25 cellular contexts compared by ENCODE assay signal in the genomic region with DNA sequence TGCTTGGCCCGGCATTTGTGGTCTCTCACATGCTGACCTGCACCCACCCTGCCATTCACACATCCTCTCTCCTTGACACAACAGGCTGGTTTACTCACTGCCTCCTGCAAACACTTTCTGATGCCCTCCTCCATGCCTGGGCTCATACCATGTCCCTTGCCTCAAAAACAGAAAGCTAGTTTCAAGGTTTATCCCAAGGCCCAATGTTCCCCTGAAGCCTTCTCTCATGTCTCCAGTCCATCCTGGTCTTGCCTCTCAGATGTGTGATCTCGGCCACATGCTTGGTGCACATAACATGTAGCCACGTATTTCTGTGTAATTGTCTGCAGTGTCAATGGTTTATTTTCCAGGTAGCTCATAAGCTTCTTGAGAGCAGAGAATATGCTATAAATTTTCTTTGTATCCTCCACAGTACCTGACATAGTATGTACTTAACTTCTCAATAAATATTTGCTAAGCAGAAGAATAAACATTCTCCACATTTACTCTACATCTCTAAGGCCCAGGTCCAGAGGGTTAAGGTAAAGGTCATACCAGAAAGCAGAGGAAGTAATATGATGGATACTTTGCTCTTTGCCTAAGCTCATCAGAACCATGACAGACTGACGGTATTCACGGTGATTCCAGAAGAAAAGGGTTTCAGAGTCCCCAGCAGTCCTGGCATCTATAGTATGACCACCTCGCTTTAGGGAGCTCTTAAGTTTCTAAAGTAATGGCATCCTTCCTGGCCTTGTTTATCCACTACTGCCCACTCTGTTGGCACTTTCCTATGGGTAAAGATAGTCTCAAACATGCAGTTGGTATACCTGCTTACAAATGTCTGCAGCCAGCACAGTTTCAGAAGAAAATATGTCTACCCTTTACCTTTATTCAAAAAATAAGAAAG.
DNase-seq lines count a peak whose midpoint lies in the region; ATAC-seq and TF ChIP-seq lines count a peak whose summit lies in the region.
"Had no signal": no experiment of that assay in that cellular context is flagged by ENCODE, and none has a peak within 500 bp of the region (broad histone marks: within the 10 kb centered on the region; RNA-seq: fewer than 3 reads in every experiment).

No MANE protein-coding gene starts in this region.

- no peak overlapping the region for H3K56ac ChIP-seq in IMR-90 (ENCODE audit: extremely low read depth, insufficient read depth, low read length)

- TF ChIP-seq POLR2A in IMR-90 (IDR thresholded peaks at IDR 0.05; ENCODE audit: low read depth, low read length) = no peak

- H3K4me2 ChIP-seq in IMR-90 (ENCODE audit: low read depth, low read length) (no peak overlapping the region), hepatocyte (peak overlapping the region; percentile 4)

- peak overlapping the region; percentile 48; the same call in 1 of the 2 replicates for H3K14ac ChIP-seq in IMR-90 (replicated peaks; ENCODE audit: low read depth, low read length)

- no peak overlapping the region for H4K91ac ChIP-seq in IMR-90 (ENCODE audit: insufficient read depth, low read depth, low read length)

- peaks cover 8% of the 10 kb centered on the region; the same call in 1 of the 2 replicates for H3K9me1 ChIP-seq in IMR-90 (ENCODE audit: insufficient read depth, low read length)

- no peak overlapping the region for H2BK120ac ChIP-seq in IMR-90 (ENCODE audit: low read depth, low read length)

- in situ Hi-C loops in IMR-90 (cut with MboI; ENCODE audit: low sequenced_read_pairs) = no loop called here

- CTCF ChIA-PET in CD8-positive, alpha-beta T cell (lab: Charles Lee) = interaction anchor here (1.4 kb wide), 1 partner anchor 23 kb away, joined by 3 read pairs; no protein-coding TSS in a partner anchor
- CTCF ChIA-PET in IMR-90 (lab: Yijun Ruan, JAX) = no interaction called here

- intact Hi-C loops in CD8-positive, alpha-beta T cell (cut with DNase I, micrococcal nuclease) = no loop called here
- intact Hi-C loops in IMR-90 (cut with micrococcal nuclease) = no loop called here

- H3K23ac ChIP-seq in IMR-90 (ENCODE audit: low read depth, low read length) = no peak overlapping the region

- no peak for DNase-seq in CD8-positive, alpha-beta T cell
- DNase-seq in IMR-90 (no peak), hepatocyte (ENCODE audit: low spot score) (no peak), neural crest cell (ENCODE audit: low read depth, low spot score) (no peak), NAMALWA (ENCODE audit: low spot score) (no peak)
- no peak for DNase-seq in stimulated activated naive B cell treated with anti-CD40 and anti-IgM and Interleukin-4, amounts not matched to agents 10 μg/mL and 1 μg/mL and 100 μg/mL, for 72 hours
- DNase-seq: activated naive CD4-positive, alpha-beta T cell treated with Interleukin-2 at 50 U/mL for 16 hours; activated T-cell treated with anti-CD3 and anti-CD28 coated beads, Interleukin-2, amount 50 U/mL, for 48 hours; amygdala; caudate nucleus; dermis blood vessel endothelial cell; H9; NCI-H1105 treated with DMSO at 0.1 percent for 48 hours; NCI-H2029 treated with DMSO at 0.1 percent for 48 hours; NCI-H345; Peyer's patch; stimulated activated CD4-positive, alpha-beta T cell treated with anti-CD3 and anti-CD28 coated beads, Interleukin-1b, Interleukin-23, amount 100 ng/mL, for 48 hours; T-helper 1 cell; upper lobe of right lung had no signal

- H3K18ac ChIP-seq in IMR-90 (ENCODE audit: low read depth, low read length) = peak overlapping the region; percentile 29; the same call in 1 of the 2 replicates

- peak overlapping the region; percentile 38 for H3K27ac Mint-ChIP-seq in CD8-positive, alpha-beta T cell
- peak overlapping the region; percentile 16 for H3K27ac Mint-ChIP-seq in neural crest cell (ENCODE audit: unreplicated experiment)
- H3K27ac Mint-ChIP-seq in stimulated activated naive B cell treated with anti-CD40 and anti-IgM and Interleukin-4, amounts not matched to agents 10 μg/mL and 1 μg/mL and 100 μg/mL, for 72 hours = no peak overlapping the region
- H3K27ac Mint-ChIP-seq: CD14-positive monocyte, IgD-negative memory B cell had no signal

- peak overlapping the region; percentile 36; the same call in 1 of the 2 replicates for H3K4ac ChIP-seq in IMR-90 (ENCODE audit: low read depth, low read length)

- TF ChIP-seq CTCF in CD8-positive, alpha-beta T cell (IDR thresholded peaks at IDR 0.05) = no peak
- TF ChIP-seq CTCF in IMR-90 (conservative IDR thresholded peaks at IDR 0.05; ENCODE audit: low read depth, low read length) = no peak
- no peak for TF ChIP-seq CTCF in hepatocyte (IDR thresholded peaks at IDR 0.05; ENCODE audit: poor library complexity)
- no peak for TF ChIP-seq CTCF in neural crest cell (conservative IDR thresholded peaks at IDR 0.05)

- H3K9me2 ChIP-seq in hepatocyte (replicated peaks; ENCODE audit: insufficient read depth) = no peaks in the 10 kb centered on the region

- H4K20me1 ChIP-seq in IMR-90 (ENCODE audit: insufficient read depth, low read length) (no peaks in the 10 kb centered on the region), hepatocyte (ENCODE audit: insufficient read depth, poor library complexity, severe bottlenecking) (no peaks in the 10 kb centered on the region)

- POLR2A ChIA-PET in CD8-positive, alpha-beta T cell (lab: Charles Lee) = no interaction called here
- POLR2A ChIA-PET in IMR-90 (lab: Charles Lee; ENCODE audit: unreplicated experiment) = no interaction called here

- H3K36me3 Mint-ChIP-seq in CD8-positive, alpha-beta T cell = peaks cover 35% of the 10 kb centered on the region
- H3K36me3 Mint-ChIP-seq in neural crest cell (ENCODE audit: low read depth) = peaks cover 4% of the 10 kb centered on the region
- peaks cover 29 to 31% of the 10 kb centered on the region in 2 donors for H3K36me3 Mint-ChIP-seq in stimulated activated naive B cell treated with anti-CD40 and anti-IgM and Interleukin-4, amounts not matched to agents 10 μg/mL and 1 μg/mL and 100 μg/mL, for 72 hours

- H3K36me3 ChIP-seq in CD8-positive, alpha-beta T cell (ENCODE audit: insufficient read depth, low read length) = no peaks in the 10 kb centered on the region
- H3K36me3 ChIP-seq in IMR-90 (ENCODE audit: control insufficient read depth, insufficient read depth, low read length) (no peaks in the 10 kb centered on the region), hepatocyte (replicated peaks; ENCODE audit: insufficient read depth, low read depth) (no peaks in the 10 kb centered on the region)
- H3K36me3 ChIP-seq: Peyer's patch, upper lobe of right lung had no signal

- no peaks in the 10 kb centered on the region for H3K9me3 Mint-ChIP-seq in CD8-positive, alpha-beta T cell
- no peaks in the 10 kb centered on the region for H3K9me3 Mint-ChIP-seq in neural crest cell
- H3K9me3 Mint-ChIP-seq in stimulated activated naive B cell treated with anti-CD40 and anti-IgM and Interleukin-4, amounts not matched to agents 10 μg/mL and 1 μg/mL and 100 μg/mL, for 72 hours = no peaks in the 10 kb centered on the region
- H3K9me3 Mint-ChIP-seq: H9, IgD-negative memory B cell had no signal

- H2AFZ ChIP-seq in IMR-90 (replicated peaks; ENCODE audit: low read length, poor library complexity) (no peak overlapping the region), hepatocyte (no peak overlapping the region)

- H3K4me3 Mint-ChIP-seq in CD8-positive, alpha-beta T cell = no peak overlapping the region
- no peak overlapping the region for H3K4me3 Mint-ChIP-seq in neural crest cell
- no peak overlapping the region for H3K4me3 Mint-ChIP-seq in stimulated activated naive B cell treated with anti-CD40 and anti-IgM and Interleukin-4, amounts not matched to agents 10 μg/mL and 1 μg/mL and 100 μg/mL, for 72 hours
- H3K4me3 Mint-ChIP-seq: CD14-positive monocyte, H9, IgD-negative memory B cell had no signal

- H3K4me1 Mint-ChIP-seq in CD8-positive, alpha-beta T cell (ENCODE audit: low read depth) = peaks cover 28% of the 10 kb centered on the region
- H3K4me1 Mint-ChIP-seq in neural crest cell = no peaks in the 10 kb centered on the region
- peaks cover 9 to 14% of the 10 kb centered on the region in 2 donors for H3K4me1 Mint-ChIP-seq in stimulated activated naive B cell treated with anti-CD40 and anti-IgM and Interleukin-4, amounts not matched to agents 10 μg/mL and 1 μg/mL and 100 μg/mL, for 72 hours
- H3K4me1 Mint-ChIP-seq: H9 had no signal

- H3K9ac ChIP-seq in IMR-90 (ENCODE audit: low read depth, low read length) = no peak overlapping the region

- H3K27me3 Mint-ChIP-seq in CD8-positive, alpha-beta T cell (ENCODE audit: low read depth) = no peaks in the 10 kb centered on the region
- no peaks in the 10 kb centered on the region for H3K27me3 Mint-ChIP-seq in neural crest cell (ENCODE audit: low read depth)
- H3K27me3 Mint-ChIP-seq in stimulated activated naive B cell treated with anti-CD40 and anti-IgM and Interleukin-4, amounts not matched to agents 10 μg/mL and 1 μg/mL and 100 μg/mL, for 72 hours = no peaks in the 10 kb centered on the region
- H3K27me3 Mint-ChIP-seq: IgD-negative memory B cell had no signal

- no peak overlapping the region for H3K27ac ChIP-seq in CD8-positive, alpha-beta T cell (ENCODE audit: low read depth, low read length)
- H3K27ac ChIP-seq in IMR-90 (ENCODE audit: insufficient read depth, low read length) = no peak overlapping the region
- H3K27ac ChIP-seq in hepatocyte = peak overlapping the region; percentile 20
- H3K27ac ChIP-seq: SJSA1, upper lobe of right lung had no signal

- no peaks in the 10 kb centered on the region for H3K27me3 ChIP-seq in CD8-positive, alpha-beta T cell (ENCODE audit: insufficient read depth, low read length)
- no peaks in the 10 kb centered on the region for H3K27me3 ChIP-seq in IMR-90 (ENCODE audit: control insufficient read depth, insufficient read depth, low read length)
- H3K27me3 ChIP-seq in hepatocyte = no peaks in the 10 kb centered on the region
- H3K27me3 ChIP-seq: Peyer's patch, SJSA1, upper lobe of right lung had no signal

- 100% methylated on average over 1 of the region's 6 CpGs; no CpG with 5 or more reads in 1 of the 2 experiments for WGBS in IMR-90 (ENCODE audit: extremely low coverage in 2 of 2, insufficient read length in 1 of 2), 2 experiments
- WGBS in hepatocyte (ENCODE audit: low lambda C conversion rate, missing lambda C conversion rate) = 70% methylated on average over 6 of the region's 6 CpGs

- no peaks in the 10 kb centered on the region for H3K4me1 ChIP-seq in CD8-positive, alpha-beta T cell (ENCODE audit: insufficient read depth, low read length)
- peaks cover 13% of the 10 kb centered on the region for H3K4me1 ChIP-seq in IMR-90 (ENCODE audit: control insufficient read depth, insufficient read depth, low read length)
- peaks cover 28% of the 10 kb centered on the region for H3K4me1 ChIP-seq in hepatocyte (ENCODE audit: insufficient read depth)

- no peak overlapping the region for H2BK15ac ChIP-seq in IMR-90 (ENCODE audit: low read depth, low read length)

- no peaks in the 10 kb centered on the region for H3K79me1 ChIP-seq in IMR-90 (ENCODE audit: low read depth in 1 of 2, low read length in 2 of 2)

- BruUV-seq in IMR-90 (replicated peaks; lab: Mats Ljungman, UMichigan) = no TSS peak

- ATAC-seq in CD8-positive, alpha-beta T cell = no peak
- ATAC-seq in IMR-90 (ENCODE audit: low read depth) = no peak
- ATAC-seq in HG03280 (IDR thresholded peaks at IDR 0.05; ENCODE audit: unreplicated experiment) = no peak
- no peak for ATAC-seq in stimulated activated naive B cell treated with anti-CD40 and anti-IgM and Interleukin-4, amounts not matched to agents 10 μg/mL and 1 μg/mL and 100 μg/mL, for 72 hours (replicated peaks)
- ATAC-seq: upper lobe of right lung had no signal

- no peaks in the 10 kb centered on the region for H3K79me2 ChIP-seq in hepatocyte

- no peak overlapping the region for H2BK5ac ChIP-seq in IMR-90 (ENCODE audit: low read depth, low read length, poor library complexity, severe bottlenecking)

- no peak overlapping the region for H2AK5ac ChIP-seq in IMR-90 (ENCODE audit: low read depth, low read length)

- H4K5ac ChIP-seq in IMR-90 (ENCODE audit: low read depth, low read length) = no peak overlapping the region

- H3K4me3 ChIP-seq in CD8-positive, alpha-beta T cell (ENCODE audit: low read depth, low read length) = no peak overlapping the region
- H3K4me3 ChIP-seq in IMR-90 (ENCODE audit: insufficient read depth, low read depth, low read length) (no peak overlapping the region), hepatocyte (no peak overlapping the region)
- H3K4me3 ChIP-seq: lung, Peyer's patch, SJSA1, skin epidermis, upper lobe of right lung had no signal

- H3K9me3 ChIP-seq in CD8-positive, alpha-beta T cell (ENCODE audit: low read length) = no peaks in the 10 kb centered on the region
- H3K9me3 ChIP-seq in IMR-90 (ENCODE audit: control insufficient read depth, insufficient read depth, low read length) (no peaks in the 10 kb centered on the region), hepatocyte (ENCODE audit: low read depth) (no peaks in the 10 kb centered on the region)
- H3K9me3 ChIP-seq: Peyer's patch, SJSA1, upper lobe of right lung had no signal

- H4K8ac ChIP-seq in IMR-90 (ENCODE audit: low read depth in 2 of 2, low read length in 2 of 2) = no peak overlapping the region

- H2AK9ac ChIP-seq in IMR-90 (replicated peaks; ENCODE audit: low read depth, low read length, poor library complexity) = no peak overlapping the region

- no peak for TF ChIP-seq RAD21 in IMR-90 (IDR thresholded peaks at IDR 0.05; ENCODE audit: low read length)

- dilution Hi-C loops in IMR-90 (cut with HindIII; ENCODE audit: low sequenced_read_pairs, unreplicated experiment) = no loop called here

- H2BK20ac ChIP-seq in IMR-90 (ENCODE audit: low read depth, low read length) = peak overlapping the region; percentile 18; the same call in 1 of the 2 replicates
